In genomic region chr1:229648406-229648805, GRCh38 we compare ENCODE assay signal across 7 cellular contexts.
"Had no signal": no experiment of that assay in that cellular context is flagged by ENCODE, and none has a peak within 500 bp of the region (broad histone marks: within the 10 kb centered on the region; RNA-seq: fewer than 3 reads in every experiment).

No MANE protein-coding gene starts in this region.

- H3K4me2 ChIP-seq: GM23338 had no signal

- H3K4me3 ChIP-seq: GM23338 had no signal

- FAIRE-seq: H1, H54, HTR-8/SVneo had no signal

- H2AFZ ChIP-seq: GM23338 had no signal

- ATAC-seq: GM23338 had no signal

- DNase-seq: H9, HCEC 1CT, KG1 had no signal
